Comparison of ENCODE assay signal across 14 cellular contexts in genomic region chr18:32674491-32674890, GRCh38.
DNase-seq lines count a peak whose midpoint lies in the region; ATAC-seq and TF ChIP-seq lines count a peak whose summit lies in the region.
"Had no signal": no experiment of that assay in that cellular context is flagged by ENCODE, and none has a peak within 500 bp of the region (broad histone marks: within the 10 kb centered on the region; RNA-seq: fewer than 3 reads in every experiment).

No MANE protein-coding gene starts in this region.

- no peak overlapping the region for H3K9ac ChIP-seq in OCI-LY1 (ENCODE audit: low read length)

- peaks cover 0 to 5% of the 10 kb centered on the region in 2 donors for H3K9me3 Mint-ChIP-seq in effector memory CD8-positive, alpha-beta T cell
- H3K9me3 Mint-ChIP-seq: IgD-negative memory B cell had no signal

- TF ChIP-seq CTCF in OCI-LY1 (IDR thresholded peaks at IDR 0.05; ENCODE audit: low read length) (peak; percentile 42; the same call in 1 of the 2 replicates), epithelial cell of proximal tubule (conservative IDR thresholded peaks at IDR 0.05; ENCODE audit: low read depth, low read length) (peak; percentile 64)

- ATAC-seq in effector memory CD8-positive, alpha-beta T cell (replicated peaks): no peak
- ATAC-seq in HG02571 (IDR thresholded peaks at IDR 0.05; ENCODE audit: unreplicated experiment): no peak
- ATAC-seq: activated CD4-positive, CD25-positive, alpha-beta regulatory T cell treated with anti-CD3 and anti-CD28 coated beads, Interleukin-2, amount 50 U/mL, for 24 hours had no signal

- H3K9me2 ChIP-seq in OCI-LY1 (ENCODE audit: low read depth, low read length): no peaks in the 10 kb centered on the region

- H3K4me3 Mint-ChIP-seq in effector memory CD8-positive, alpha-beta T cell: no peak overlapping the region
- H3K4me3 Mint-ChIP-seq: IgD-negative memory B cell had no signal

- H4K20me1 ChIP-seq in OCI-LY1 (ENCODE audit: insufficient read depth, low read length): no peaks in the 10 kb centered on the region

- H3K79me2 ChIP-seq in OCI-LY1 (ENCODE audit: insufficient read depth, low read length): no peaks in the 10 kb centered on the region

- no peak overlapping the region for H3K4me2 ChIP-seq in OCI-LY1 (ENCODE audit: low read length)

- no peaks in the 10 kb centered on the region for H3K27me3 ChIP-seq in OCI-LY1 (ENCODE audit: insufficient read depth, low read length)
- H3K27me3 ChIP-seq: Peyer's patch, tibial artery had no signal

- H3K4me3 ChIP-seq in OCI-LY1 (ENCODE audit: low read depth, low read length, poor library complexity, severe bottlenecking) (no peak overlapping the region), epithelial cell of proximal tubule (ENCODE audit: low read depth, low read length) (no peak overlapping the region)
- H3K4me3 ChIP-seq: Peyer's patch, tibial artery had no signal

- H3K27ac Mint-ChIP-seq in effector memory CD8-positive, alpha-beta T cell: no peak overlapping the region
- H3K27ac Mint-ChIP-seq: IgD-negative memory B cell had no signal

- H3K27me3 Mint-ChIP-seq in effector memory CD8-positive, alpha-beta T cell: peaks cover 4 to 5% of the 10 kb centered on the region in 2 donors
- H3K27me3 Mint-ChIP-seq: IgD-negative memory B cell had no signal

- H3F3A ChIP-seq in OCI-LY1 (ENCODE audit: insufficient read depth, low read length): no peaks in the 10 kb centered on the region

- peaks cover 3% of the 10 kb centered on the region for H3K36me3 Mint-ChIP-seq in effector memory CD8-positive, alpha-beta T cell (ENCODE audit: insufficient read depth)

- H3K4me1 Mint-ChIP-seq in effector memory CD8-positive, alpha-beta T cell (ENCODE audit: low read depth in 2 of 2): no peaks in the 10 kb centered on the region

- no peaks in the 10 kb centered on the region for H3K9me3 ChIP-seq in OCI-LY1 (ENCODE audit: low read length)
- H3K9me3 ChIP-seq: Peyer's patch, tibial artery had no signal

- DNase-seq in NCI-H146 (lab: John Stamatoyannopoulos, UW) (peak; percentile 26), NCI-H146 treated with DMSO at 0.1 percent for 48 hours (lab: John Stamatoyannopoulos, UW; ENCODE audit: unreplicated experiment) (no peak), epithelial cell of proximal tubule (ENCODE audit: low read depth) (no peak), renal cortical epithelial cell (ENCODE audit: low read depth) (peak; percentile 55), DMS79 (lab: John Stamatoyannopoulos, UW) (no peak)
- DNase-seq in effector memory CD8-positive, alpha-beta T cell: no peak
- DNase-seq: effector CD8-positive, alpha-beta T cell; nucleus accumbens; Peyer's patch; tibial artery had no signal

- H3K27ac ChIP-seq in OCI-LY1 (ENCODE audit: low read depth, low read length, poor library complexity, severe bottlenecking): no peak overlapping the region
- H3K27ac ChIP-seq: Peyer's patch, tibial artery had no signal

- H3K36me3 ChIP-seq in OCI-LY1 (ENCODE audit: insufficient read depth, low read length): peaks cover 37% of the 10 kb centered on the region
- H3K36me3 ChIP-seq: Peyer's patch, tibial artery had no signal

- no peaks in the 10 kb centered on the region for H3K4me1 ChIP-seq in OCI-LY1 (ENCODE audit: insufficient read depth, low read length, severe bottlenecking)
- H3K4me1 ChIP-seq: Peyer's patch, tibial artery had no signal

- H2AFZ ChIP-seq in OCI-LY1 (ENCODE audit: low read length): no peak overlapping the region

Comparison
In these comparisons a context has a peak if more than half of its experiments do, and no peak if none do; other contexts are left out.
1. DNase-seq: peak in NCI-H146 (single experiment) and renal cortical epithelial cell (single experiment); none in NCI-H146 treated with DMSO at 0.1 percent for 48 hours (single experiment), epithelial cell of proximal tubule (single experiment), effector memory CD8-positive, alpha-beta T cell (0 of 3) and DMS79 (single experiment).